ENCODE assay signal across 36 cellular contexts in genomic region chr4:162972661-162973202, GRCh38.
"Had no signal": no experiment of that assay in that cellular context is flagged by ENCODE, and none has a peak within 500 bp of the region (broad histone marks: within the 10 kb centered on the region; RNA-seq: fewer than 3 reads in every experiment).

No MANE protein-coding gene starts in this region.

- H3K4me3 Mint-ChIP-seq: activated B cell treated with CpG ODN at 0.5 μM for 24 hours; activated CD4-positive, alpha-beta memory T cell treated with anti-CD3 and anti-CD28 coated beads for 36 hours; activated CD4-positive, alpha-beta T cell treated with anti-CD3 and anti-CD28 coated beads, Interleukin-2, amount 10 ng/mL, durations not matched to agents 24 days and 14 days; activated CD8-positive, alpha-beta T cell treated with anti-CD3 and anti-CD28 coated beads for 36 hours; activated naive CD4-positive, alpha-beta T cell treated with anti-CD3 and anti-CD28 coated beads for 36 hours; activated naive CD8-positive, alpha-beta T cell treated with anti-CD3 and anti-CD28 coated beads for 36 hours; activated T-cell treated with anti-CD3 and anti-CD28 coated beads, Interleukin-2, amount 50 U/mL, for 4 hours; activated T-cell treated with anti-CD3 and anti-CD28 coated beads, Interleukin-2, amount 50 U/mL, for 72 hours; activated T-helper 1 cell treated with anti-CD3 and anti-CD28 coated beads, Interleukin-12 subunit alpha, Interleukin-12 subunit beta, Interleukin-2, Interleukin-4 antibody, amounts not matched to agents 30 ng/mL and 10 ng/mL and 1 ng/mL, durations not matched to agents 14 hours and 24 hours and 36 hours; activated T-helper 17 cell treated with anti-CD3 and anti-CD28 coated beads, Interleukin-2, amount 50 U/mL, for 72 hours; brain; T-cell; T-helper 1 cell treated with Interleukin-12 subunit alpha and Interleukin-12 subunit beta and Interleukin-4 antibody, amounts not matched to agents 30 μg/mL and 1 μg/mL, for 36 hours; T-helper 2 cell treated with Interferon-gamma antibody and Interleukin-4, amounts not matched to agents 5 μg/mL and 100 μg/mL, for 36 hours had no signal

- H3K4me1 Mint-ChIP-seq: activated B cell treated with CpG ODN at 0.5 μM for 24 hours; activated CD4-positive, alpha-beta T cell treated with anti-CD3 and anti-CD28 coated beads, Interleukin-2, amount 10 ng/mL, durations not matched to agents 24 days and 14 days; activated naive CD8-positive, alpha-beta T cell treated with anti-CD3 and anti-CD28 coated beads for 36 hours; activated T-helper 17 cell treated with anti-CD3 and anti-CD28 coated beads, Interleukin-2, amount 50 U/mL, for 72 hours; brain; T-cell had no signal

- H3K27me3 Mint-ChIP-seq: activated B cell treated with CpG ODN at 0.5 μM for 24 hours; activated CD4-positive, alpha-beta memory T cell treated with anti-CD3 and anti-CD28 coated beads for 36 hours; activated CD4-positive, alpha-beta T cell treated with anti-CD3 and anti-CD28 coated beads, Interleukin-2, amount 10 ng/mL, durations not matched to agents 24 days and 14 days; activated CD8-positive, alpha-beta T cell treated with anti-CD3 and anti-CD28 coated beads for 36 hours; activated naive CD8-positive, alpha-beta T cell treated with anti-CD3 and anti-CD28 coated beads for 36 hours; activated T-helper 17 cell treated with anti-CD3 and anti-CD28 coated beads, Interleukin-2, amount 50 U/mL, for 72 hours; brain; T-cell had no signal

- H3K36me3 Mint-ChIP-seq: activated CD4-positive, alpha-beta memory T cell treated with anti-CD3 and anti-CD28 coated beads for 36 hours; activated naive CD4-positive, alpha-beta T cell treated with anti-CD3 and anti-CD28 coated beads, Interleukin-2, amount 50 U/mL, for 72 hours; activated naive CD8-positive, alpha-beta T cell treated with anti-CD3 and anti-CD28 coated beads for 36 hours; brain; T-cell had no signal

- H3K4me1 ChIP-seq: ascending aorta, breast epithelium, colonic mucosa had no signal

- H3K4me3 ChIP-seq: ascending aorta, breast epithelium, colonic mucosa had no signal

- H3K9me3 ChIP-seq: ascending aorta, breast epithelium, colonic mucosa had no signal

- H3K9me3 Mint-ChIP-seq: activated B cell treated with CpG ODN at 0.5 μM for 24 hours; activated CD4-positive, alpha-beta memory T cell treated with anti-CD3 and anti-CD28 coated beads for 36 hours; activated CD4-positive, alpha-beta T cell treated with anti-CD3 and anti-CD28 coated beads, Interleukin-2, amount 10 ng/mL, durations not matched to agents 24 days and 14 days; activated CD8-positive, alpha-beta T cell treated with anti-CD3 and anti-CD28 coated beads for 36 hours; activated naive CD4-positive, alpha-beta T cell treated with anti-CD3 and anti-CD28 coated beads for 36 hours; activated naive CD4-positive, alpha-beta T cell treated with anti-CD3 and anti-CD28 coated beads, Interleukin-2, amount 50 U/mL, for 72 hours; activated naive CD8-positive, alpha-beta T cell treated with anti-CD3 and anti-CD28 coated beads for 36 hours; activated T-cell treated with anti-CD3 and anti-CD28 coated beads, Interleukin-2, amount 50 U/mL, for 4 hours; activated T-helper 1 cell treated with anti-CD3 and anti-CD28 coated beads, Interleukin-12 subunit alpha, Interleukin-12 subunit beta, Interleukin-2, Interleukin-4 antibody, amounts not matched to agents 30 ng/mL and 10 ng/mL and 1 ng/mL, durations not matched to agents 14 hours and 24 hours and 36 hours; activated T-helper 17 cell treated with anti-CD3 and anti-CD28 coated beads, Interleukin-2, amount 50 U/mL, for 72 hours; T-helper 1 cell treated with Interleukin-12 subunit alpha and Interleukin-12 subunit beta and Interleukin-4 antibody, amounts not matched to agents 30 μg/mL and 1 μg/mL, for 36 hours; T-helper 2 cell treated with Interferon-gamma antibody and Interleukin-4, amounts not matched to agents 5 μg/mL and 100 μg/mL, for 36 hours had no signal

- DNase-seq: activated B cell treated with CpG ODN at 0.5 μM for 24 hours; activated CD4-positive, alpha-beta memory T cell treated with anti-CD3 and anti-CD28 coated beads for 36 hours; activated CD4-positive, alpha-beta T cell treated with anti-CD3 and anti-CD28 coated beads for 4 hours; activated CD4-positive, alpha-beta T cell treated with anti-CD3 and anti-CD28 coated beads, Interleukin-2, amount 10 ng/mL, durations not matched to agents 24 days and 14 days; activated CD4-positive, alpha-beta T cell treated with anti-CD3 and anti-CD28 coated beads, Interleukin-2, amount 50 U/mL, for 1 hour; activated CD4-positive, alpha-beta T cell treated with anti-CD3 and anti-CD28 coated beads, Interleukin-2, amount 50 U/mL, for 4 hours; activated CD4-positive, CD25-positive, alpha-beta regulatory T cell treated with anti-CD3 and anti-CD28 coated beads, Interleukin-2, amount 50 U/mL, for 72 hours; activated CD8-positive, alpha-beta memory T cell treated with anti-CD3 and anti-CD28 coated beads, Interleukin-2, amount 50 U/mL, for 4 hours; activated CD8-positive, alpha-beta T cell treated with anti-CD3 and anti-CD28 coated beads for 36 hours; activated effector memory CD4-positive, alpha-beta T cell treated with anti-CD3 and anti-CD28 coated beads, Interleukin-2, amount 50 U/mL, for 16 hours; activated gamma-delta T cell treated with Interleukin-2 at 50 U/mL for 16 hours; activated naive CD4-positive, alpha-beta T cell; activated naive CD4-positive, alpha-beta T cell treated with anti-CD3 and anti-CD28 coated beads for 36 hours; activated naive CD4-positive, alpha-beta T cell treated with anti-CD3 and anti-CD28 coated beads, Interleukin-2, amount 50 U/mL, for 16 hours; activated naive CD8-positive, alpha-beta T cell treated with anti-CD3 and anti-CD28 coated beads for 36 hours; activated T-cell treated with anti-CD3 and anti-CD28 coated beads for 4 hours; activated T-cell treated with anti-CD3 and anti-CD28 coated beads, Interleukin-2, amount 50 U/mL, for 1 hour; activated T-cell treated with anti-CD3 and anti-CD28 coated beads, Interleukin-2, amount 50 U/mL, for 4 hours; activated T-cell treated with anti-CD3 and anti-CD28 coated beads, Interleukin-2, amount 50 U/mL, for 72 hours; amygdala; anterior cingulate cortex; central memory CD4-positive, alpha-beta T cell; cerebellar nuclear complex; colonic mucosa; T-cell; T-helper 2 cell; T-helper 9 cell; WERI-Rb-1 had no signal

- ATAC-seq: activated CD8-positive, alpha-beta T cell treated with anti-CD3 and anti-CD28 coated beads for 36 hours; activated naive CD4-positive, alpha-beta T cell treated with anti-CD3 and anti-CD28 coated beads, Interleukin-2, amount 50 U/mL, for 72 hours; activated T-cell treated with anti-CD3 and anti-CD28 coated beads, Interleukin-2, amount 50 U/mL, for 4 hours; activated T-cell treated with anti-CD3 and anti-CD28 coated beads, Interleukin-2, amount 50 U/mL, for 72 hours; activated T-helper 17 cell treated with anti-CD3 and anti-CD28 coated beads, Interleukin-2, amount 50 U/mL, for 72 hours; T-cell had no signal

- H3K27me3 ChIP-seq: ascending aorta, breast epithelium, colonic mucosa had no signal

- H3K27ac Mint-ChIP-seq: activated B cell treated with CpG ODN at 0.5 μM for 24 hours; activated CD4-positive, alpha-beta memory T cell treated with anti-CD3 and anti-CD28 coated beads for 36 hours; activated CD4-positive, alpha-beta T cell treated with anti-CD3 and anti-CD28 coated beads, Interleukin-2, amount 10 ng/mL, durations not matched to agents 24 days and 14 days; activated CD8-positive, alpha-beta T cell treated with anti-CD3 and anti-CD28 coated beads for 36 hours; activated naive CD4-positive, alpha-beta T cell treated with anti-CD3 and anti-CD28 coated beads for 36 hours; activated naive CD4-positive, alpha-beta T cell treated with anti-CD3 and anti-CD28 coated beads, Interleukin-2, amount 50 U/mL, for 72 hours; activated naive CD8-positive, alpha-beta T cell treated with anti-CD3 and anti-CD28 coated beads for 36 hours; activated T-cell treated with anti-CD3 and anti-CD28 coated beads, Interleukin-2, amount 50 U/mL, for 72 hours; activated T-helper 1 cell treated with anti-CD3 and anti-CD28 coated beads, Interleukin-12 subunit alpha, Interleukin-12 subunit beta, Interleukin-2, Interleukin-4 antibody, amounts not matched to agents 30 ng/mL and 10 ng/mL and 1 ng/mL, durations not matched to agents 14 hours and 24 hours and 36 hours; activated T-helper 17 cell treated with anti-CD3 and anti-CD28 coated beads, Interleukin-2, amount 50 U/mL, for 72 hours; brain; T-cell; T-helper 1 cell treated with Interleukin-12 subunit alpha and Interleukin-12 subunit beta and Interleukin-4 antibody, amounts not matched to agents 30 μg/mL and 1 μg/mL, for 36 hours; T-helper 2 cell treated with Interferon-gamma antibody and Interleukin-4, amounts not matched to agents 5 μg/mL and 100 μg/mL, for 36 hours had no signal

- H3K27ac ChIP-seq: ascending aorta, breast epithelium, colonic mucosa, WERI-Rb-1 had no signal

- H3K36me3 ChIP-seq: ascending aorta, breast epithelium, colonic mucosa, WERI-Rb-1 had no signal
